ENCODE assay signal across 1 cellular context in the genomic region with DNA sequence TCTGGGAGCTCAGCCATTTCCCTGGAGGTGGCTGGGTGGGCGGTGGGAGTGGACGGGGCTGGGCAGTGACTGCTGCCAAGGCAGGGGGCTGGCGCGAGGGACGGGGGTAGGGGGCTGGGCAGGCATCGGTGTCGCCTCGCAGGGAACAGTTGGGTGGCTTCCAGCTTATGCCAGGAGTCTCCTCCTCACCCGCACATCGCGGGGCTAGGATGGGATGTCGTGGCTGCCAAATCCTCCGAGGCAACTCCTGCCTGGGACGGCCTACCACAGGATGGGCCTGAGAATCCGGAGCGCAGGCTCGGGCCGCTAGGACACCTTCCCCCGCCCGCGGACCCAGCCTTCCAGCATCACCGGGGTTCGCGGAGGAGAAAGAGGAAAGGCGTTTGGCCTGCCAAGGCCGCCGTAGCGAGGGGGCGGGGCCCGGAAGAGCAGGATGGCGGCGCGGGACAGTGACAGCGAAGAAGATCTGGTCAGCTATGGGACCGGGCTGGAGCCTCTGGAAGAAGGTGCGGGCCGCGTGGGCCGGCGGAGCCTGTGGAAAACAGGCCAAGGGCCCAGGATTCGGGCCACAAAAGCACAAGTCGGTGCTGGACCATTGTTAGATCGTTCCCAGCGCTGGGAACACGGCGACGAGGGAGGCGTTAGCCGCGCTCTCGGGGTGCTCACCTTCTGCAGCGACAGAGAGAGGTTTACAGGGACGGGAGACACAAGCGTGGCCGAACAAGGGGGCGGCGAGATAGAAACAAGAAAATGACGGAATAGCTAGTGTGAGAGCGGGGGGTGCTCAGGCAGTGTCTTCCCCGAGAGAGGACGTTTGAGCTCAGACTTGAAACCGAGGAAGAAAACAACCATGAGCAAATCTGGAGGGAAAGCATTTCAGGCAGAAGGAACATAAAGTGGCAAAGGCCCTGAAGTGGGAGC.
A peak's percentile ranks its signal among the peaks of the same experiment; 100 is the strongest.
TF ChIP-seq lines count a peak whose summit lies in the region.

A gene with protein sequence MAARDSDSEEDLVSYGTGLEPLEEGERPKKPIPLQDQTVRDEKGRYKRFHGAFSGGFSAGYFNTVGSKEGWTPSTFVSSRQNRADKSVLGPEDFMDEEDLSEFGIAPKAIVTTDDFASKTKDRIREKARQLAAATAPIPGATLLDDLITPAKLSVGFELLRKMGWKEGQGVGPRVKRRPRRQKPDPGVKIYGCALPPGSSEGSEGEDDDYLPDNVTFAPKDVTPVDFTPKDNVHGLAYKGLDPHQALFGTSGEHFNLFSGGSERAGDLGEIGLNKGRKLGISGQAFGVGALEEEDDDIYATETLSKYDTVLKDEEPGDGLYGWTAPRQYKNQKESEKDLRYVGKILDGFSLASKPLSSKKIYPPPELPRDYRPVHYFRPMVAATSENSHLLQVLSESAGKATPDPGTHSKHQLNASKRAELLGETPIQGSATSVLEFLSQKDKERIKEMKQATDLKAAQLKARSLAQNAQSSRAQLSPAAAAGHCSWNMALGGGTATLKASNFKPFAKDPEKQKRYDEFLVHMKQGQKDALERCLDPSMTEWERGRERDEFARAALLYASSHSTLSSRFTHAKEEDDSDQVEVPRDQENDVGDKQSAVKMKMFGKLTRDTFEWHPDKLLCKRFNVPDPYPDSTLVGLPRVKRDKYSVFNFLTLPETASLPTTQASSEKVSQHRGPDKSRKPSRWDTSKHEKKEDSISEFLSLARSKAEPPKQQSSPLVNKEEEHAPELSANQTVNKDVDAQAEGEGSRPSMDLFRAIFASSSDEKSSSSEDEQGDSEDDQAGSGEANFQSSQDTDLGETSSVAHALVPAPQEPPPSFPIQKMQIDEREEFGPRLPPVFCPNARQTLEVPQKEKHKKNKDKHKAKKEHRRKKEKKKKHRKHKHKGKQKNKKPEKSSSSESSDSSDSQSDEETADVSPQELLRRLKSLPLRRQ (plus strand): TSS at position 421 of the 921 bp plus-strand sequence. CDS start 13 bp downstream, at position 434.

TF ChIP-seq in HepG2, 621 proteins besides CTCF, POLR2A, EP300 and RAD21 (continued from another document and continues in another):
- TF ChIP-seq, protein P1, sequence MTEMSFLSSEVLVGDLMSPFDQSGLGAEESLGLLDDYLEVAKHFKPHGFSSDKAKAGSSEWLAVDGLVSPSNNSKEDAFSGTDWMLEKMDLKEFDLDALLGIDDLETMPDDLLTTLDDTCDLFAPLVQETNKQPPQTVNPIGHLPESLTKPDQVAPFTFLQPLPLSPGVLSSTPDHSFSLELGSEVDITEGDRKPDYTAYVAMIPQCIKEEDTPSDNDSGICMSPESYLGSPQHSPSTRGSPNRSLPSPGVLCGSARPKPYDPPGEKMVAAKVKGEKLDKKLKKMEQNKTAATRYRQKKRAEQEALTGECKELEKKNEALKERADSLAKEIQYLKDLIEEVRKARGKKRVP (CRISPR knock-in tag; IDR thresholded peaks at IDR 0.05), result peak in 1 of 2 experiments; percentile 44; a peak in 1 of 4 replicates
- TF ChIP-seq KDM1A (CRISPR knock-in tag; IDR thresholded peaks at IDR 0.05), result 0 out of 2 replicates have a peak, but pooled peaks have one; percentile 27
- TF ChIP-seq SYNCRIP (IDR thresholded peaks at IDR 0.05; ENCODE audit: insufficient read depth, low read depth, low read length), result no peak
- TF ChIP-seq ZNF292 (CRISPR knock-in tag; IDR thresholded peaks at IDR 0.05; ENCODE audit: borderline replicate concordance, low read depth), result peak; percentile 82; the same call in 1 of the 2 replicates
- TF ChIP-seq RAD51 (IDR thresholded peaks at IDR 0.05; ENCODE audit: borderline replicate concordance), result no peak
- TF ChIP-seq BRCA1 (CRISPR knock-in tag; IDR thresholded peaks at IDR 0.05), result 0 out of 2 replicates have a peak, but pooled peaks have one; percentile 4
- no peak for TF ChIP-seq ZNF33A (CRISPR knock-in tag; IDR thresholded peaks at IDR 0.05; ENCODE audit: borderline replicate concordance)
- TF ChIP-seq SOX5 (CRISPR knock-in tag; IDR thresholded peaks at IDR 0.05; ENCODE audit: borderline replicate concordance), result peak; percentile 37; the same call in 1 of the 2 replicates
- TF ChIP-seq, protein P2, sequence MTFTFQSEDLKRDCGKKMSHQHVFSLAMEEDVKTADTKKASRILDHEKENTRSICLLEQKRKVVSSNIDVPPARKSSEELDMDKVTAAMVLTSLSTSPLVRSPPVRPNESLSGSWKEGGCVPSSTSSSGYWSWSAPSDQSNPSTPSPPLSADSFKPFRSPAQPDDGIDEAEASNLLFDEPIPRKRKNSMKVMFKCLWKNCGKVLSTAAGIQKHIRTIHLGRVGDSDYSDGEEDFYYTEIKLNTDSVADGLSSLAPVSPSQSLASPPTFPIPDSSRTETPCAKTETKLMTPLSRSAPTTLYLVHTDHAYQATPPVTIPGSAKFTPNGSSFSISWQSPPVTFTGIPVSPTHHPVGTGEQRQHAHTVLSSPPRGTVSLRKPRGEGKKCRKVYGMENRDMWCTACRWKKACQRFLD (CRISPR knock-in tag; IDR thresholded peaks at IDR 0.05; ENCODE audit: borderline replicate concordance), result peak; percentile 69; the same call in 1 of the 2 replicates
- TF ChIP-seq SIX4 (CRISPR knock-in tag; IDR thresholded peaks at IDR 0.05), result 0 out of 2 replicates have a peak, but pooled peaks have one; percentile 25
- no peak for TF ChIP-seq ZNF234 (CRISPR knock-in tag; conservative IDR thresholded peaks at IDR 0.05)
- TF ChIP-seq KLF11 (CRISPR knock-in tag; IDR thresholded peaks at IDR 0.05), result peak; percentile 53; the same call in 1 of the 2 replicates
- TF ChIP-seq, protein P3, sequence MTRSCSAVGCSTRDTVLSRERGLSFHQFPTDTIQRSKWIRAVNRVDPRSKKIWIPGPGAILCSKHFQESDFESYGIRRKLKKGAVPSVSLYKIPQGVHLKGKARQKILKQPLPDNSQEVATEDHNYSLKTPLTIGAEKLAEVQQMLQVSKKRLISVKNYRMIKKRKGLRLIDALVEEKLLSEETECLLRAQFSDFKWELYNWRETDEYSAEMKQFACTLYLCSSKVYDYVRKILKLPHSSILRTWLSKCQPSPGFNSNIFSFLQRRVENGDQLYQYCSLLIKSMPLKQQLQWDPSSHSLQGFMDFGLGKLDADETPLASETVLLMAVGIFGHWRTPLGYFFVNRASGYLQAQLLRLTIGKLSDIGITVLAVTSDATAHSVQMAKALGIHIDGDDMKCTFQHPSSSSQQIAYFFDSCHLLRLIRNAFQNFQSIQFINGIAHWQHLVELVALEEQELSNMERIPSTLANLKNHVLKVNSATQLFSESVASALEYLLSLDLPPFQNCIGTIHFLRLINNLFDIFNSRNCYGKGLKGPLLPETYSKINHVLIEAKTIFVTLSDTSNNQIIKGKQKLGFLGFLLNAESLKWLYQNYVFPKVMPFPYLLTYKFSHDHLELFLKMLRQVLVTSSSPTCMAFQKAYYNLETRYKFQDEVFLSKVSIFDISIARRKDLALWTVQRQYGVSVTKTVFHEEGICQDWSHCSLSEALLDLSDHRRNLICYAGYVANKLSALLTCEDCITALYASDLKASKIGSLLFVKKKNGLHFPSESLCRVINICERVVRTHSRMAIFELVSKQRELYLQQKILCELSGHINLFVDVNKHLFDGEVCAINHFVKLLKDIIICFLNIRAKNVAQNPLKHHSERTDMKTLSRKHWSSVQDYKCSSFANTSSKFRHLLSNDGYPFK (CRISPR knock-in tag; IDR thresholded peaks at IDR 0.05; ENCODE audit: borderline replicate concordance), result peak; percentile 61; the same call in 1 of the 2 replicates
- TF ChIP-seq, protein P4, sequence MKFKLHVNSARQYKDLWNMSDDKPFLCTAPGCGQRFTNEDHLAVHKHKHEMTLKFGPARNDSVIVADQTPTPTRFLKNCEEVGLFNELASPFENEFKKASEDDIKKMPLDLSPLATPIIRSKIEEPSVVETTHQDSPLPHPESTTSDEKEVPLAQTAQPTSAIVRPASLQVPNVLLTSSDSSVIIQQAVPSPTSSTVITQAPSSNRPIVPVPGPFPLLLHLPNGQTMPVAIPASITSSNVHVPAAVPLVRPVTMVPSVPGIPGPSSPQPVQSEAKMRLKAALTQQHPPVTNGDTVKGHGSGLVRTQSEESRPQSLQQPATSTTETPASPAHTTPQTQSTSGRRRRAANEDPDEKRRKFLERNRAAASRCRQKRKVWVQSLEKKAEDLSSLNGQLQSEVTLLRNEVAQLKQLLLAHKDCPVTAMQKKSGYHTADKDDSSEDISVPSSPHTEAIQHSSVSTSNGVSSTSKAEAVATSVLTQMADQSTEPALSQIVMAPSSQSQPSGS (CRISPR knock-in tag; IDR thresholded peaks at IDR 0.05), result peak; percentile 78
- TF ChIP-seq NR3C1 (CRISPR knock-in tag; IDR thresholded peaks at IDR 0.05), result no peak
- peak; percentile 55; the same call in 1 of the 2 replicates for TF ChIP-seq RXRB (CRISPR knock-in tag; IDR thresholded peaks at IDR 0.05; ENCODE audit: borderline replicate concordance)
- no peak for TF ChIP-seq ZNF737 (CRISPR knock-in tag; IDR thresholded peaks at IDR 0.05; ENCODE audit: borderline replicate concordance)
- TF ChIP-seq ARID2 (CRISPR knock-in tag; IDR thresholded peaks at IDR 0.05; ENCODE audit: borderline replicate concordance), result peak; percentile 77; the same call in 1 of the 2 replicates
- peak; percentile 72 for TF ChIP-seq MEIS2 (CRISPR knock-in tag; IDR thresholded peaks at IDR 0.05)
- TF ChIP-seq MAF1 (CRISPR knock-in tag; IDR thresholded peaks at IDR 0.05; ENCODE audit: borderline replicate concordance), result peak; percentile 81; the same call in 1 of the 2 replicates
- TF ChIP-seq, protein P5, sequence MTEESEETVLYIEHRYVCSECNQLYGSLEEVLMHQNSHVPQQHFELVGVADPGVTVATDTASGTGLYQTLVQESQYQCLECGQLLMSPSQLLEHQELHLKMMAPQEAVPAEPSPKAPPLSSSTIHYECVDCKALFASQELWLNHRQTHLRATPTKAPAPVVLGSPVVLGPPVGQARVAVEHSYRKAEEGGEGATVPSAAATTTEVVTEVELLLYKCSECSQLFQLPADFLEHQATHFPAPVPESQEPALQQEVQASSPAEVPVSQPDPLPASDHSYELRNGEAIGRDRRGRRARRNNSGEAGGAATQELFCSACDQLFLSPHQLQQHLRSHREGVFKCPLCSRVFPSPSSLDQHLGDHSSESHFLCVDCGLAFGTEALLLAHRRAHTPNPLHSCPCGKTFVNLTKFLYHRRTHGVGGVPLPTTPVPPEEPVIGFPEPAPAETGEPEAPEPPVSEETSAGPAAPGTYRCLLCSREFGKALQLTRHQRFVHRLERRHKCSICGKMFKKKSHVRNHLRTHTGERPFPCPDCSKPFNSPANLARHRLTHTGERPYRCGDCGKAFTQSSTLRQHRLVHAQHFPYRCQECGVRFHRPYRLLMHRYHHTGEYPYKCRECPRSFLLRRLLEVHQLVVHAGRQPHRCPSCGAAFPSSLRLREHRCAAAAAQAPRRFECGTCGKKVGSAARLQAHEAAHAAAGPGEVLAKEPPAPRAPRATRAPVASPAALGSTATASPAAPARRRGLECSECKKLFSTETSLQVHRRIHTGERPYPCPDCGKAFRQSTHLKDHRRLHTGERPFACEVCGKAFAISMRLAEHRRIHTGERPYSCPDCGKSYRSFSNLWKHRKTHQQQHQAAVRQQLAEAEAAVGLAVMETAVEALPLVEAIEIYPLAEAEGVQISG (CRISPR knock-in tag; IDR thresholded peaks at IDR 0.05), result peak; percentile 86
- TF ChIP-seq EED (CRISPR knock-in tag; IDR thresholded peaks at IDR 0.05), result no peak
- TF ChIP-seq, protein P6, sequence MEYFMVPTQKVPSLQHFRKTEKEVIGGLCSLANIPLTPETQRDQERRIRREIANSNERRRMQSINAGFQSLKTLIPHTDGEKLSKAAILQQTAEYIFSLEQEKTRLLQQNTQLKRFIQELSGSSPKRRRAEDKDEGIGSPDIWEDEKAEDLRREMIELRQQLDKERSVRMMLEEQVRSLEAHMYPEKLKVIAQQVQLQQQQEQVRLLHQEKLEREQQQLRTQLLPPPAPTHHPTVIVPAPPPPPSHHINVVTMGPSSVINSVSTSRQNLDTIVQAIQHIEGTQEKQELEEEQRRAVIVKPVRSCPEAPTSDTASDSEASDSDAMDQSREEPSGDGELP (IDR thresholded peaks at IDR 0.05; ENCODE audit: borderline replicate concordance, low read depth), result 0 out of 2 replicates have a peak, but pooled peaks have one; percentile 22
- TF ChIP-seq ETV5 (CRISPR knock-in tag; IDR thresholded peaks at IDR 0.05; ENCODE audit: borderline replicate concordance), result peak; percentile 73; the same call in 1 of the 2 replicates
- peak; percentile 80 for TF ChIP-seq POLR2G (IDR thresholded peaks at IDR 0.05; ENCODE audit: low read depth, low read length)
- TF ChIP-seq ZMYM3 (CRISPR knock-in tag; IDR thresholded peaks at IDR 0.05), result peak; percentile 92
- no peak for TF ChIP-seq HMGA1 (CRISPR knock-in tag; conservative IDR thresholded peaks at IDR 0.05)
- no peak for TF ChIP-seq MTF1 (CRISPR knock-in tag; IDR thresholded peaks at IDR 0.05)
- peak; percentile 59; the same call in 1 of the 2 replicates for TF ChIP-seq KAT7 (CRISPR knock-in tag; IDR thresholded peaks at IDR 0.05; ENCODE audit: borderline replicate concordance)
- TF ChIP-seq MIER3 (CRISPR knock-in tag; IDR thresholded peaks at IDR 0.05; ENCODE audit: borderline replicate concordance), result peak; percentile 80; the same call in 1 of the 2 replicates
- no peak for TF ChIP-seq ZNF441 (CRISPR knock-in tag; IDR thresholded peaks at IDR 0.05; ENCODE audit: borderline replicate concordance)
- TF ChIP-seq, protein P7, sequence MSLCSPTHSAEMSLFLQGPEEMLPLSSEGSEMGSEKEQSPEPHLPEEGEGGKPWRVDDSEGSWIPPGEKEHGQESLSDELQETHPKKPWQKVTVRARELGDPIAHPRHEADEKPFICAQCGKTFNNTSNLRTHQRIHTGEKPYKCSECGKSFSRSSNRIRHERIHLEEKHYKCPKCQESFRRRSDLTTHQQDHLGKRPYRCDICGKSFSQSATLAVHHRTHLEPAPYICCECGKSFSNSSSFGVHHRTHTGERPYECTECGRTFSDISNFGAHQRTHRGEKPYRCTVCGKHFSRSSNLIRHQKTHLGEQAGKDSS (CRISPR knock-in tag; IDR thresholded peaks at IDR 0.05; ENCODE audit: borderline replicate concordance, low read depth), result peak; percentile 78; the same call in 1 of the 2 replicates
- no peak for TF ChIP-seq GPN1 (CRISPR knock-in tag; IDR thresholded peaks at IDR 0.05; ENCODE audit: borderline replicate concordance)
- TF ChIP-seq MTA3 (CRISPR knock-in tag; IDR thresholded peaks at IDR 0.05), result no peak
- TF ChIP-seq ATF1 (CRISPR knock-in tag; IDR thresholded peaks at IDR 0.05), result no peak
- TF ChIP-seq ZNF75D (CRISPR knock-in tag; IDR thresholded peaks at IDR 0.05; ENCODE audit: borderline replicate concordance), result no peak
- TF ChIP-seq, protein P8, sequence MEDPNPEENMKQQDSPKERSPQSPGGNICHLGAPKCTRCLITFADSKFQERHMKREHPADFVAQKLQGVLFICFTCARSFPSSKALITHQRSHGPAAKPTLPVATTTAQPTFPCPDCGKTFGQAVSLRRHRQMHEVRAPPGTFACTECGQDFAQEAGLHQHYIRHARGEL (CRISPR knock-in tag; IDR thresholded peaks at IDR 0.05), result no peak
- TF ChIP-seq ZNF468 (CRISPR knock-in tag; IDR thresholded peaks at IDR 0.05), result no peak
- TF ChIP-seq, protein P9, sequence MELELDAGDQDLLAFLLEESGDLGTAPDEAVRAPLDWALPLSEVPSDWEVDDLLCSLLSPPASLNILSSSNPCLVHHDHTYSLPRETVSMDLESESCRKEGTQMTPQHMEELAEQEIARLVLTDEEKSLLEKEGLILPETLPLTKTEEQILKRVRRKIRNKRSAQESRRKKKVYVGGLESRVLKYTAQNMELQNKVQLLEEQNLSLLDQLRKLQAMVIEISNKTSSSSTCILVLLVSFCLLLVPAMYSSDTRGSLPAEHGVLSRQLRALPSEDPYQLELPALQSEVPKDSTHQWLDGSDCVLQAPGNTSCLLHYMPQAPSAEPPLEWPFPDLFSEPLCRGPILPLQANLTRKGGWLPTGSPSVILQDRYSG (CRISPR knock-in tag; IDR thresholded peaks at IDR 0.05), result no peak
